1 cellular context compared by ENCODE assay signal in the genomic region with DNA sequence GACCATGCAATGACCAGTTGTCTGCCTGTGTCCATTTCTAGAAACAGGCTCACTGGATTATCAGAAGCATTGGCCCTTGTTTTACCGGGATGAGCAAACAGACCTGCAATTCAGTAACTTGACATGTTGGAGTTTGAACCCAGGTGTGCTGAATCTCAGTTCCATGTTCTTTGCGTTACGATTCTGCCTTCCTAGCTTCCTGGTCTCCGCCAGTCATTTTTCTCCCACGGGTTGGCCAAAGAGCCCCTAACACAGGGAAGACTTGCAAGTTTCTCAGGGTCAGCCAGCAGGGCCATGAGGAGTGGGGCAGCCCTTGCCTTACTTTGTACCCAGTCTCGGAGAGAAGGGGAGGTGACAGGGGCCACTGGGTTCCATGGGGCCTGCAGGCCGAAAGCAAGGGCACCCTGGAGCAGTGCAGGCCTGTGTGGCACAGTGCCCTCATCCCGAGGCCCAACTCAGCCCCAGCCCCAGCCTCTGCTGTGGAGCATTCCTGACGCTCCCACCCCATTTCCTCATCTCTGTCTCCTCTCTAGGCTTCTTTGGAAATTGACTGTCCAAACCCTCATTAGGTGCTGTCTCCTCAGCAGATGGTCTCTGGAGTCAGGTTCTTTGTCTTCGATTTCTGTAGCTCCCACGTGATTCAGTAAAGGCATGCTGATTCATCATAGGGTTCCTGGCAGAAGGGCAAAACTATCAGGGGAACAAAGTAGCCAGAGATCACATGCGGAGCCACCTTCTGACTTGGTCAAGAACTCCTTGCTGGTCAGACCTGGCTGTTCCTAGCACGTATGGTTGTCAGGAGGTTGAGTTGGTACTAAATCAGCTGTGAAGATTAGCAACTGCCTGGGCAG.
TF ChIP-seq lines count a peak whose summit lies in the region.

No MANE protein-coding gene starts in this region.

TF ChIP-seq in liver, 16 proteins besides CTCF, POLR2A, EP300 and RAD21:
- TF ChIP-seq, protein P1, sequence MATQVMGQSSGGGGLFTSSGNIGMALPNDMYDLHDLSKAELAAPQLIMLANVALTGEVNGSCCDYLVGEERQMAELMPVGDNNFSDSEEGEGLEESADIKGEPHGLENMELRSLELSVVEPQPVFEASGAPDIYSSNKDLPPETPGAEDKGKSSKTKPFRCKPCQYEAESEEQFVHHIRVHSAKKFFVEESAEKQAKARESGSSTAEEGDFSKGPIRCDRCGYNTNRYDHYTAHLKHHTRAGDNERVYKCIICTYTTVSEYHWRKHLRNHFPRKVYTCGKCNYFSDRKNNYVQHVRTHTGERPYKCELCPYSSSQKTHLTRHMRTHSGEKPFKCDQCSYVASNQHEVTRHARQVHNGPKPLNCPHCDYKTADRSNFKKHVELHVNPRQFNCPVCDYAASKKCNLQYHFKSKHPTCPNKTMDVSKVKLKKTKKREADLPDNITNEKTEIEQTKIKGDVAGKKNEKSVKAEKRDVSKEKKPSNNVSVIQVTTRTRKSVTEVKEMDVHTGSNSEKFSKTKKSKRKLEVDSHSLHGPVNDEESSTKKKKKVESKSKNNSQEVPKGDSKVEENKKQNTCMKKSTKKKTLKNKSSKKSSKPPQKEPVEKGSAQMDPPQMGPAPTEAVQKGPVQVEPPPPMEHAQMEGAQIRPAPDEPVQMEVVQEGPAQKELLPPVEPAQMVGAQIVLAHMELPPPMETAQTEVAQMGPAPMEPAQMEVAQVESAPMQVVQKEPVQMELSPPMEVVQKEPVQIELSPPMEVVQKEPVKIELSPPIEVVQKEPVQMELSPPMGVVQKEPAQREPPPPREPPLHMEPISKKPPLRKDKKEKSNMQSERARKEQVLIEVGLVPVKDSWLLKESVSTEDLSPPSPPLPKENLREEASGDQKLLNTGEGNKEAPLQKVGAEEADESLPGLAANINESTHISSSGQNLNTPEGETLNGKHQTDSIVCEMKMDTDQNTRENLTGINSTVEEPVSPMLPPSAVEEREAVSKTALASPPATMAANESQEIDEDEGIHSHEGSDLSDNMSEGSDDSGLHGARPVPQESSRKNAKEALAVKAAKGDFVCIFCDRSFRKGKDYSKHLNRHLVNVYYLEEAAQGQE (IDR thresholded peaks at IDR 0.05) = peak; percentile 63
- TF ChIP-seq EGR1 (IDR thresholded peaks at IDR 0.05; ENCODE audit: low read depth in 2 of 2) = no peak
- TF ChIP-seq, protein P2, sequence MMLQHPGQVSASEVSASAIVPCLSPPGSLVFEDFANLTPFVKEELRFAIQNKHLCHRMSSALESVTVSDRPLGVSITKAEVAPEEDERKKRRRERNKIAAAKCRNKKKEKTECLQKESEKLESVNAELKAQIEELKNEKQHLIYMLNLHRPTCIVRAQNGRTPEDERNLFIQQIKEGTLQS (IDR thresholded peaks at IDR 0.05) = no peak
- peak; percentile 72 to 76 for TF ChIP-seq RXRA (IDR thresholded peaks at IDR 0.05)
- peak; percentile 91 to 95 for TF ChIP-seq HNF4A (conservative IDR thresholded peaks at IDR 0.05)
- peak; percentile 96 for TF ChIP-seq SP1 (IDR thresholded peaks at IDR 0.05)
- peak; percentile 89 for TF ChIP-seq YY1 (IDR thresholded peaks at IDR 0.05)
- peak in 1 of 2 donors; percentile 53 for TF ChIP-seq JUND (IDR thresholded peaks at IDR 0.05)
- TF ChIP-seq, protein P3, sequence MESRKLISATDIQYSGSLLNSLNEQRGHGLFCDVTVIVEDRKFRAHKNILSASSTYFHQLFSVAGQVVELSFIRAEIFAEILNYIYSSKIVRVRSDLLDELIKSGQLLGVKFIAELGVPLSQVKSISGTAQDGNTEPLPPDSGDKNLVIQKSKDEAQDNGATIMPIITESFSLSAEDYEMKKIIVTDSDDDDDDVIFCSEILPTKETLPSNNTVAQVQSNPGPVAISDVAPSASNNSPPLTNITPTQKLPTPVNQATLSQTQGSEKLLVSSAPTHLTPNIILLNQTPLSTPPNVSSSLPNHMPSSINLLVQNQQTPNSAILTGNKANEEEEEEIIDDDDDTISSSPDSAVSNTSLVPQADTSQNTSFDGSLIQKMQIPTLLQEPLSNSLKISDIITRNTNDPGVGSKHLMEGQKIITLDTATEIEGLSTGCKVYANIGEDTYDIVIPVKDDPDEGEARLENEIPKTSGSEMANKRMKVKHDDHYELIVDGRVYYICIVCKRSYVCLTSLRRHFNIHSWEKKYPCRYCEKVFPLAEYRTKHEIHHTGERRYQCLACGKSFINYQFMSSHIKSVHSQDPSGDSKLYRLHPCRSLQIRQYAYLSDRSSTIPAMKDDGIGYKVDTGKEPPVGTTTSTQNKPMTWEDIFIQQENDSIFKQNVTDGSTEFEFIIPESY (IDR thresholded peaks at IDR 0.05) = no peak
- peak; percentile 78 for TF ChIP-seq HNF4G (IDR thresholded peaks at IDR 0.05)
- TF ChIP-seq, protein P4, sequence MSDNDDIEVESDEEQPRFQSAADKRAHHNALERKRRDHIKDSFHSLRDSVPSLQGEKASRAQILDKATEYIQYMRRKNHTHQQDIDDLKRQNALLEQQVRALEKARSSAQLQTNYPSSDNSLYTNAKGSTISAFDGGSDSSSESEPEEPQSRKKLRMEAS (IDR thresholded peaks at IDR 0.05) = peak; percentile 67
- peak; percentile 44 for TF ChIP-seq FOXA2 (IDR thresholded peaks at IDR 0.05)
- no peak for TF ChIP-seq GABPA (IDR thresholded peaks at IDR 0.05 in 1 of 2, conservative IDR thresholded peaks at IDR 0.05 in 1 of 2)
- no peak for TF ChIP-seq FOXA1 (IDR thresholded peaks at IDR 0.05)
- TF ChIP-seq TAF1 (conservative IDR thresholded peaks at IDR 0.05) = no peak
- no peak for TF ChIP-seq NR2F2 (IDR thresholded peaks at IDR 0.05)
